1 cellular context compared by ENCODE assay signal in genomic region chr16:57318240-57318970, GRCh38.
TF ChIP-seq lines count a peak whose summit lies in the region.

No MANE protein-coding gene starts in this region.

TF ChIP-seq in HepG2, 621 proteins besides CTCF, POLR2A, EP300 and RAD21:
- no peak for TF ChIP-seq XBP1 (CRISPR knock-in tag; IDR thresholded peaks at IDR 0.05)
- no peak for TF ChIP-seq NFE2L2 (IDR thresholded peaks at IDR 0.05; ENCODE audit: low read length)
- TF ChIP-seq CCAR2 (optimal IDR thresholded peaks at IDR 0.05; ENCODE audit: low read depth, low read length), result no peak
- no peak for TF ChIP-seq ZBTB8A (CRISPR knock-in tag; IDR thresholded peaks at IDR 0.05; ENCODE audit: borderline replicate concordance, low read depth)
- no peak for TF ChIP-seq STAG1 (CRISPR knock-in tag; IDR thresholded peaks at IDR 0.05)
